ENCODE assay signal across 15 cellular contexts in the genomic region with DNA sequence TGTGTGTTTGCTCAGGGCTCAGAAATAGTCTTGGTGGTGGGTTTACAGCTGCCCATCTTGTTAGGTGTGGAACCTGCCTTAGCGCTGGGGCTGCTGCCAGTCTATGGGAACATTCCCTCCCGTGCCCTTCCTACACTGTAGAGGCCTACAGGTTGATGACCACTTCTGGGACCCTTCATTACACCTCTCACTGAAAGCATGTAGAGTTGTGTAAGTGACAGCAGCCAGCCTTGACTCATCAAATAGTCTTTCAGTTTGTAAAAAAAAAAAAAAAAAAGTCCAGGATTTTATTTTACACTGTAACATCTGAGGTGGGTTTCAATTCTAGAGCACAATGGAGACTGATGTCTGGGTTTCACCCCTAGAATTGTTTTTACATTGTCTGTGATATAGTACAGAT.
"Had no signal": no experiment of that assay in that cellular context is flagged by ENCODE, and none has a peak within 500 bp of the region (broad histone marks: within the 10 kb centered on the region; RNA-seq: fewer than 3 reads in every experiment).

No MANE protein-coding gene starts in this region.

- H3K27ac ChIP-seq: hepatocyte, psoas muscle, sigmoid colon, thoracic aorta, VCaP had no signal

- H3K4me2 ChIP-seq: hepatocyte had no signal

- H3K9me3 ChIP-seq: psoas muscle, sigmoid colon, thoracic aorta had no signal

- H3K4me1 ChIP-seq: psoas muscle had no signal

- ATAC-seq: effector memory CD8-positive, alpha-beta T cell; left cardiac atrium; psoas muscle; stimulated activated naive CD8-positive, alpha-beta T cell treated with anti-CD3 and anti-CD28 coated beads, Interleukin-15, amount 100 ng/mL, for 72 hours; T-cell had no signal

- H2AFZ ChIP-seq: hepatocyte had no signal

- DNase-seq: activated CD4-positive, alpha-beta T cell treated with anti-CD3 and anti-CD28 coated beads for 48 hours; activated naive CD4-positive, alpha-beta T cell treated with anti-CD3 and anti-CD28 coated beads for 36 hours; effector memory CD8-positive, alpha-beta T cell; erythroblast; left cardiac atrium; psoas muscle; sigmoid colon; stimulated activated CD4-positive, alpha-beta T cell treated with anti-CD3 and anti-CD28 coated beads, Interleukin-4, amount 100 ng/mL, for 24 hours; stimulated activated naive CD8-positive, alpha-beta T cell treated with anti-CD3 and anti-CD28 coated beads, Interleukin-15, amount 100 ng/mL, for 72 hours; T-cell; T1000 had no signal

- H3K36me3 ChIP-seq: sigmoid colon, thoracic aorta had no signal

- H3K4me3 ChIP-seq: hepatocyte, lung, psoas muscle, sigmoid colon, thoracic aorta had no signal

- H3K27me3 ChIP-seq: hepatocyte, sigmoid colon had no signal
